In genomic region chr20:48839518-48839917, GRCh38 we compare ENCODE assay signal across 12 cellular contexts.
"Had no signal": no experiment of that assay in that cellular context is flagged by ENCODE, and none has a peak within 500 bp of the region (broad histone marks: within the 10 kb centered on the region; RNA-seq: fewer than 3 reads in every experiment).

No MANE protein-coding gene starts in this region.

- H3K9me3 ChIP-seq: body of pancreas, thyroid gland had no signal

- H3K4me3 ChIP-seq: body of pancreas, hepatocyte, thyroid gland had no signal

- H3K9me3 Mint-ChIP-seq: activated naive CD4-positive, alpha-beta T cell treated with anti-CD3 and anti-CD28 coated beads, Interleukin-2, amount 50 U/mL, for 24 hours; activated T-helper 2 cell treated with anti-CD3 and anti-CD28 coated beads, Interferon-gamma antibody, Interleukin-2, Interleukin-4, amounts not matched to agents 10 μg/mL and 5 μg/mL and 100 μg/mL, durations not matched to agents 14 hours and 24 hours and 36 hours; mesothelial cell of epicardium had no signal

- H3K79me2 ChIP-seq: hepatocyte had no signal

- H3K4me2 ChIP-seq: hepatocyte had no signal

- H3K4me3 Mint-ChIP-seq: activated naive CD4-positive, alpha-beta T cell treated with anti-CD3 and anti-CD28 coated beads, Interleukin-2, amount 50 U/mL, for 24 hours; mesothelial cell of epicardium had no signal

- H3K27me3 Mint-ChIP-seq: activated naive CD4-positive, alpha-beta T cell treated with anti-CD3 and anti-CD28 coated beads, Interleukin-2, amount 50 U/mL, for 24 hours had no signal

- H2AFZ ChIP-seq: hepatocyte had no signal

- H3K27ac Mint-ChIP-seq: mesothelial cell of epicardium had no signal

- DNase-seq: activated CD4-positive, CD25-positive, alpha-beta regulatory T cell; body of pancreas; central memory CD4-positive, alpha-beta T cell; erythroblast; kidney glomerular epithelial cell; retina; stimulated activated CD4-positive, alpha-beta T cell treated with anti-CD3 and anti-CD28 coated beads, Interleukin-4, amount 100 ng/mL, for 4 hours; thyroid gland had no signal

- H3K27ac ChIP-seq: body of pancreas, hepatocyte, thyroid gland had no signal

- H3K4me1 Mint-ChIP-seq: activated naive CD4-positive, alpha-beta T cell treated with anti-CD3 and anti-CD28 coated beads, Interleukin-2, amount 50 U/mL, for 24 hours; mesothelial cell of epicardium had no signal

- H3K36me3 ChIP-seq: thyroid gland had no signal

- ATAC-seq: body of pancreas had no signal

- H3K36me3 Mint-ChIP-seq: activated naive CD4-positive, alpha-beta T cell treated with anti-CD3 and anti-CD28 coated beads, Interleukin-2, amount 50 U/mL, for 24 hours; mesothelial cell of epicardium had no signal

- H3K4me1 ChIP-seq: body of pancreas, thyroid gland had no signal

- H3K27me3 ChIP-seq: body of pancreas, thyroid gland had no signal
